In the genomic region with DNA sequence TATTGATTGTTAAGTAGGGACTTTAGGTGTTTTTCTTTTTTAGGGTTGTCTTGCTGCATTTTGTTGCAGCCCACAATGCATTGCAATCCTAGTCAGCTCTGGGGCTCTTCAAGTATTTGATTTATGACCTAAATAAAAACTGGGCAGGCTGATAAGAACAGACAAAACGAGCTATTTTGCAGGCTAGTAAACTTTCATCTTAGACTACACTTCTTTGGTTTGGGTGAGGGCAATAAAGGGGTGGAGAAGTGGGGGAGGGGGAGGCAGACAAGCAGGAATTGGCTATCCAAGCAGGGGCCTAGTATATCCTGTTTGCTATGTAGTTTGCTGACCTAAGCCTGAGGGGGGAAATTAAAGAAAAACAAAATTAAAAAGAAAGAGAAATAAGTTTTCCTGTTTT, we compare ENCODE assay signal across 1 cellular context.
TF ChIP-seq lines count a peak whose summit lies in the region.

No MANE protein-coding gene starts in this region.

TF ChIP-seq in GM23338, 12 proteins besides CTCF, POLR2A, EP300 and RAD21 (continued from another document):
- TF ChIP-seq, protein P1, sequence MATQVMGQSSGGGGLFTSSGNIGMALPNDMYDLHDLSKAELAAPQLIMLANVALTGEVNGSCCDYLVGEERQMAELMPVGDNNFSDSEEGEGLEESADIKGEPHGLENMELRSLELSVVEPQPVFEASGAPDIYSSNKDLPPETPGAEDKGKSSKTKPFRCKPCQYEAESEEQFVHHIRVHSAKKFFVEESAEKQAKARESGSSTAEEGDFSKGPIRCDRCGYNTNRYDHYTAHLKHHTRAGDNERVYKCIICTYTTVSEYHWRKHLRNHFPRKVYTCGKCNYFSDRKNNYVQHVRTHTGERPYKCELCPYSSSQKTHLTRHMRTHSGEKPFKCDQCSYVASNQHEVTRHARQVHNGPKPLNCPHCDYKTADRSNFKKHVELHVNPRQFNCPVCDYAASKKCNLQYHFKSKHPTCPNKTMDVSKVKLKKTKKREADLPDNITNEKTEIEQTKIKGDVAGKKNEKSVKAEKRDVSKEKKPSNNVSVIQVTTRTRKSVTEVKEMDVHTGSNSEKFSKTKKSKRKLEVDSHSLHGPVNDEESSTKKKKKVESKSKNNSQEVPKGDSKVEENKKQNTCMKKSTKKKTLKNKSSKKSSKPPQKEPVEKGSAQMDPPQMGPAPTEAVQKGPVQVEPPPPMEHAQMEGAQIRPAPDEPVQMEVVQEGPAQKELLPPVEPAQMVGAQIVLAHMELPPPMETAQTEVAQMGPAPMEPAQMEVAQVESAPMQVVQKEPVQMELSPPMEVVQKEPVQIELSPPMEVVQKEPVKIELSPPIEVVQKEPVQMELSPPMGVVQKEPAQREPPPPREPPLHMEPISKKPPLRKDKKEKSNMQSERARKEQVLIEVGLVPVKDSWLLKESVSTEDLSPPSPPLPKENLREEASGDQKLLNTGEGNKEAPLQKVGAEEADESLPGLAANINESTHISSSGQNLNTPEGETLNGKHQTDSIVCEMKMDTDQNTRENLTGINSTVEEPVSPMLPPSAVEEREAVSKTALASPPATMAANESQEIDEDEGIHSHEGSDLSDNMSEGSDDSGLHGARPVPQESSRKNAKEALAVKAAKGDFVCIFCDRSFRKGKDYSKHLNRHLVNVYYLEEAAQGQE (IDR thresholded peaks at IDR 0.05; ENCODE audit: unreplicated experiment), result no peak
- no peak for TF ChIP-seq NANOG (IDR thresholded peaks at IDR 0.05; ENCODE audit: borderline replicate concordance)
- TF ChIP-seq ETS1 (IDR thresholded peaks at IDR 0.05), result no peak
- TF ChIP-seq POLR2AphosphoS5 (IDR thresholded peaks at IDR 0.05; ENCODE audit: low read depth), result no peak
- no peak for TF ChIP-seq ZNF331 (CRISPR knock-in tag; IDR thresholded peaks at IDR 0.05; ENCODE audit: low read depth)
- no peak for TF ChIP-seq ZNF114 (CRISPR knock-in tag; IDR thresholded peaks at IDR 0.05)
- no peak for TF ChIP-seq CREB1 (CRISPR knock-in tag; IDR thresholded peaks at IDR 0.05; ENCODE audit: low read depth)
- TF ChIP-seq JUNB (IDR thresholded peaks at IDR 0.05; ENCODE audit: unreplicated experiment), result no peak
